ENCODE assay signal across 29 cellular contexts in the genomic region with DNA sequence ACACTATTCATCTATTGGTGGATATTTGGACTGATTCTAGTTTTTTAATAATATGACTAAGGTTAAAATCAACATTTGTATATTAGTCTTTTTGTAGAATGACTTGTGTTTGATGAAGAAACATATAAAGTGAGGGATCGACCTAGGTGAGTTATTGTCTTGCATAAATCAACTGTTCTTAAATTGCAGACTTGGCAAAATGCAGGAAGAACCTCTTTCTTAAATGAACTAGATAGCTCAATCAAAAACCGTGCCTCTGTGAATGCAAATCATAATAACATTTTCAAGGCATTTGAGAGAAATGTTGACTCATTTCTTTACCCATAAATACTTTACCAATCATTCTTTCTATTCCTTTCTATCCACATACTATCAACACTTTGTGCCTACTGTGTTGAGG.
"Had no signal": no experiment of that assay in that cellular context is flagged by ENCODE, and none has a peak within 500 bp of the region (broad histone marks: within the 10 kb centered on the region; RNA-seq: fewer than 3 reads in every experiment).

No MANE protein-coding gene starts in this region.

- H3K36me3 Mint-ChIP-seq: activated CD4-positive, alpha-beta memory T cell treated with anti-CD3 and anti-CD28 coated beads for 36 hours; activated naive CD8-positive, alpha-beta T cell; WTC11 had no signal

- H3K27me3 ChIP-seq: brain microvascular endothelial cell, dorsolateral prefrontal cortex had no signal

- DNase-seq: activated CD4-positive, alpha-beta memory T cell treated with anti-CD3 and anti-CD28 coated beads for 36 hours; activated CD4-positive, alpha-beta T cell treated with anti-CD3 and anti-CD28 coated beads for 1 hour; activated CD4-positive, alpha-beta T cell treated with anti-CD3 and anti-CD28 coated beads for 48 hours; activated CD8-positive, alpha-beta memory T cell treated with anti-CD3 and anti-CD28 coated beads, Interleukin-2, amount 50 U/mL, for 48 hours; activated gamma-delta T cell; activated naive CD4-positive, alpha-beta T cell; activated naive CD4-positive, alpha-beta T cell treated with anti-CD3 and anti-CD28 coated beads, Interleukin-2, amount 50 U/mL, for 16 hours; activated T-cell treated with anti-CD3 and anti-CD28 coated beads for 4 hours; activated T-cell treated with anti-CD3 and anti-CD28 coated beads, Interleukin-2, amount 50 U/mL, for 4 hours; amniotic stem cell; anterior cingulate cortex; brain microvascular endothelial cell; dorsolateral prefrontal cortex; effector memory CD4-positive, alpha-beta T cell; endodermal cell; foreskin fibroblast; head of caudate nucleus; hippocampal formation; T-helper 2 cell had no signal

- H3K4me1 Mint-ChIP-seq: endodermal cell had no signal

- H3K27me3 Mint-ChIP-seq: activated CD4-positive, alpha-beta memory T cell treated with anti-CD3 and anti-CD28 coated beads for 36 hours; activated naive CD8-positive, alpha-beta T cell; central memory CD8-positive, alpha-beta T cell; dendritic cell treated with granulocyte-macrophage colony-stimulating factor and Interleukin-4, amounts not matched to agents 40 ng/mL and 50 ng/mL, for 4 days had no signal

- ATAC-seq: activated T-cell treated with anti-CD3 and anti-CD28 coated beads, Interleukin-2, amount 50 U/mL, for 4 hours; esophagus mucosa; WTC11 had no signal

- H3K9me3 Mint-ChIP-seq: activated CD4-positive, alpha-beta memory T cell treated with anti-CD3 and anti-CD28 coated beads for 36 hours; activated T-cell treated with anti-CD3 and anti-CD28 coated beads, Interleukin-2, amount 50 U/mL, for 4 hours; activated T-helper 1 cell treated with anti-CD3 and anti-CD28 coated beads, Interleukin-12 subunit alpha, Interleukin-12 subunit beta, Interleukin-2, Interleukin-4 antibody, amounts not matched to agents 30 ng/mL and 10 ng/mL and 1 ng/mL, durations not matched to agents 14 hours and 24 hours and 36 hours; central memory CD8-positive, alpha-beta T cell; dendritic cell treated with granulocyte-macrophage colony-stimulating factor and Interleukin-4, amounts not matched to agents 40 ng/mL and 50 ng/mL, for 4 days; endodermal cell; WTC11 had no signal

- FAIRE-seq: astrocyte, bronchial epithelial cell, frontal cortex had no signal

- H3K27ac Mint-ChIP-seq: activated CD4-positive, alpha-beta memory T cell treated with anti-CD3 and anti-CD28 coated beads for 36 hours; activated naive CD8-positive, alpha-beta T cell; activated T-helper 1 cell treated with anti-CD3 and anti-CD28 coated beads, Interleukin-12 subunit alpha, Interleukin-12 subunit beta, Interleukin-2, Interleukin-4 antibody, amounts not matched to agents 30 ng/mL and 10 ng/mL and 1 ng/mL, durations not matched to agents 14 hours and 24 hours and 36 hours; dendritic cell treated with granulocyte-macrophage colony-stimulating factor and Interleukin-4, amounts not matched to agents 40 ng/mL and 50 ng/mL, for 4 days; endodermal cell had no signal

- H3K4me3 Mint-ChIP-seq: activated CD4-positive, alpha-beta memory T cell treated with anti-CD3 and anti-CD28 coated beads for 36 hours; activated naive CD8-positive, alpha-beta T cell; activated T-cell treated with anti-CD3 and anti-CD28 coated beads, Interleukin-2, amount 50 U/mL, for 4 hours; activated T-helper 1 cell treated with anti-CD3 and anti-CD28 coated beads, Interleukin-12 subunit alpha, Interleukin-12 subunit beta, Interleukin-2, Interleukin-4 antibody, amounts not matched to agents 30 ng/mL and 10 ng/mL and 1 ng/mL, durations not matched to agents 14 hours and 24 hours and 36 hours; central memory CD8-positive, alpha-beta T cell; dendritic cell treated with granulocyte-macrophage colony-stimulating factor and Interleukin-4, amounts not matched to agents 40 ng/mL and 50 ng/mL, for 4 days; endodermal cell; WTC11 had no signal

- H3K27ac ChIP-seq: brain microvascular endothelial cell, coronary artery had no signal

- H3K36me3 ChIP-seq: brain microvascular endothelial cell had no signal

- H3K4me3 ChIP-seq: coronary artery, dorsolateral prefrontal cortex had no signal
